16 cellular contexts compared by ENCODE assay signal in the genomic region with DNA sequence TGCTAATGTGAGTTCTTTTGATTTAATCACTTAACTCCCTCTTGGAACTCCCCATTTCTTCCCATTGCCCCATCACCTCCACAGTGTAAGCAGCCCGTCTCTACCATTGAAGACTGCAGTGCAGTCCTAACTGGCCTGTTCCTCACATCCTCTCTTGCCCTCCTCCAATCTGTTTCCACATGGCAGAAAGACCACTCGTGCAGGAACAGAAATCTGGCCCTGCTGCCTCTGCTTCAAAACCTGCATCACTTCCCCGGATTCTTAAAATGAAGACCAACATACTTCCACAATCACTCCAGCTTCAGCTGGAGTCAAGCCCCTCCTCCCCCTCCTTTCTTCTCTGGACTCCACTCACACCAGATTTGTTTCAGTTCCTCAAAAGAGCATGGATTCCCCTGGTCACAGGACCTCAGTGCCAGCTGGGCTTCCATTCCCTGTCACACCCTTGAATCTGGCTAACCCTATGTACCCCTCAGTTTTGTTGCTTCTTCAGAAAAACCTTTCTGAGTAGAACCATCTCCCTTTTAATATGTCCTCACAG.
DNase-seq lines count a peak whose midpoint lies in the region; ATAC-seq, FAIRE-seq and TF ChIP-seq lines count a peak whose summit lies in the region.
"Had no signal": no experiment of that assay in that cellular context is flagged by ENCODE, and none has a peak within 500 bp of the region (broad histone marks: within the 10 kb centered on the region; RNA-seq: fewer than 3 reads in every experiment).

No MANE protein-coding gene starts in this region.

- TF ChIP-seq CTCF in left ventricle myocardium inferior (IDR thresholded peaks at IDR 0.05; ENCODE audit: borderline replicate concordance) (no peak), kidney (IDR thresholded peaks at IDR 0.05; ENCODE audit: borderline replicate concordance, extremely low read depth, insufficient read depth) (no peak), GM10266 (IDR thresholded peaks at IDR 0.05; ENCODE audit: control insufficient read depth, insufficient read depth, low read depth, missing control alignments) (no peak)

- H3K4me1 ChIP-seq in left ventricle myocardium inferior (peaks cover 7% of the 10 kb centered on the region), kidney (ENCODE audit: control insufficient read depth in 1 of 2, insufficient read depth in 1 of 2, low read depth in 1 of 2, low read length in 2 of 2) (no peaks in the 10 kb centered on the region)
- H3K4me1 ChIP-seq: psoas muscle, vagina had no signal

- no peak for ATAC-seq in HG03108 (IDR thresholded peaks at IDR 0.05; ENCODE audit: unreplicated experiment)
- no peak for ATAC-seq in activated naive CD8-positive, alpha-beta T cell treated with anti-CD3 and anti-CD28 coated beads, Interleukin-2, amount 50 U/mL, for 24 hours
- ATAC-seq: effector memory CD8-positive, alpha-beta T cell had no signal

- no peak overlapping the region for H3K4me3 Mint-ChIP-seq in activated naive CD8-positive, alpha-beta T cell treated with anti-CD3 and anti-CD28 coated beads, Interleukin-2, amount 50 U/mL, for 24 hours
- H3K4me3 Mint-ChIP-seq: effector memory CD8-positive, alpha-beta T cell had no signal

- no peak overlapping the region for H3K27ac Mint-ChIP-seq in activated naive CD8-positive, alpha-beta T cell treated with anti-CD3 and anti-CD28 coated beads, Interleukin-2, amount 50 U/mL, for 24 hours
- H3K27ac Mint-ChIP-seq: effector memory CD8-positive, alpha-beta T cell had no signal

- H3K36me3 Mint-ChIP-seq in activated naive CD8-positive, alpha-beta T cell treated with anti-CD3 and anti-CD28 coated beads, Interleukin-2, amount 50 U/mL, for 24 hours (ENCODE audit: low read depth), result no peaks in the 10 kb centered on the region

- H3K27me3 Mint-ChIP-seq in activated naive CD8-positive, alpha-beta T cell treated with anti-CD3 and anti-CD28 coated beads, Interleukin-2, amount 50 U/mL, for 24 hours, result peaks cover 3% of the 10 kb centered on the region
- H3K27me3 Mint-ChIP-seq: effector memory CD8-positive, alpha-beta T cell had no signal

- DNase-seq in Ammon's horn (ENCODE audit: low spot score) (peak; percentile 64), NOMO-1 treated with DMSO at 0.1 percent for 48 hours (lab: John Stamatoyannopoulos, UW; ENCODE audit: unreplicated experiment) (peak; percentile 3), left ventricle myocardium inferior (peak; percentile 31), pons (ENCODE audit: low spot score) (peak; percentile 72), kidney (no peak), GM10266 (ENCODE audit: extremely low spot score) (no peak)
- DNase-seq in activated naive CD8-positive, alpha-beta T cell treated with anti-CD3 and anti-CD28 coated beads, Interleukin-2, amount 50 U/mL, for 24 hours, result no peak
- DNase-seq: activated CD4-positive, CD25-positive, alpha-beta regulatory T cell treated with anti-CD3 and anti-CD28 coated beads, Interleukin-2, amount 50 U/mL, for 72 hours; activated naive CD4-positive, alpha-beta T cell treated with anti-CD3 and anti-CD28 coated beads, Interleukin-2, amount 50 U/mL, for 16 hours; effector memory CD8-positive, alpha-beta T cell had no signal

- H3K9ac ChIP-seq in kidney (ENCODE audit: low read length in 2 of 2), result no peak overlapping the region
- H3K9ac ChIP-seq: KMS-11 had no signal

- H3K9me3 Mint-ChIP-seq in activated naive CD8-positive, alpha-beta T cell treated with anti-CD3 and anti-CD28 coated beads, Interleukin-2, amount 50 U/mL, for 24 hours, result no peaks in the 10 kb centered on the region

- H3K27me3 ChIP-seq in left ventricle myocardium inferior (ENCODE audit: low read depth), result no peaks in the 10 kb centered on the region
- H3K27me3 ChIP-seq: cardiac muscle cell, vagina had no signal

- H3K27ac ChIP-seq in left ventricle myocardium inferior (replicated peaks) (peak overlapping the region; percentile 44), kidney (ENCODE audit: low read depth in 2 of 2, low read length in 2 of 2) (no peak overlapping the region)
- H3K27ac ChIP-seq: cardiac muscle cell, HL-60, KMS-11, psoas muscle, vagina had no signal

- FAIRE-seq in kidney (lab: Jason Lieb, UNC), result no peak

- no peaks in the 10 kb centered on the region for H3K4me1 Mint-ChIP-seq in activated naive CD8-positive, alpha-beta T cell treated with anti-CD3 and anti-CD28 coated beads, Interleukin-2, amount 50 U/mL, for 24 hours

- H3K4me3 ChIP-seq in left ventricle myocardium inferior, result no peak overlapping the region
- H3K4me3 ChIP-seq in kidney (ENCODE audit: low read length in 2 of 2), result no peak overlapping the region
- H3K4me3 ChIP-seq: cardiac muscle cell, psoas muscle, vagina had no signal

- intact Hi-C loops in left ventricle myocardium inferior (cut with micrococcal nuclease) (no loop called here), kidney (cut with DNase I) (loop anchor here (10.0 kb wide), 2 partner anchors 808 to 1058 kb away; no protein-coding TSS in a partner anchor)

- peaks cover 10% of the 10 kb centered on the region for H3K9me3 ChIP-seq in left ventricle myocardium inferior (replicated peaks)
- peaks cover 0 to 2% of the 10 kb centered on the region in 2 donors for H3K9me3 ChIP-seq in kidney (ENCODE audit: control insufficient read depth in 1 of 2, low read length in 2 of 2)
- H3K9me3 ChIP-seq: psoas muscle, vagina had no signal

- H3K36me3 ChIP-seq in left ventricle myocardium inferior (no peaks in the 10 kb centered on the region), kidney (ENCODE audit: control insufficient read depth in 1 of 2, insufficient read depth in 2 of 2, low read length in 2 of 2) (no peaks in the 10 kb centered on the region)
- H3K36me3 ChIP-seq: cardiac muscle cell, vagina had no signal

Comparison
In these comparisons a context has a peak if more than half of its experiments do, and no peak if none do; other contexts are left out.
1. DNase-seq: peak in Ammon's horn (single experiment), NOMO-1 treated with DMSO at 0.1 percent for 48 hours (single experiment), left ventricle myocardium inferior (single experiment) and pons (single experiment); none in kidney (single experiment), activated naive CD8-positive, alpha-beta T cell treated with anti-CD3 and anti-CD28 coated beads, Interleukin-2, amount 50 U/mL, for 24 hours (single experiment) and GM10266 (single experiment).